Comparison of ENCODE assay signal across 1 cellular context in the genomic region with DNA sequence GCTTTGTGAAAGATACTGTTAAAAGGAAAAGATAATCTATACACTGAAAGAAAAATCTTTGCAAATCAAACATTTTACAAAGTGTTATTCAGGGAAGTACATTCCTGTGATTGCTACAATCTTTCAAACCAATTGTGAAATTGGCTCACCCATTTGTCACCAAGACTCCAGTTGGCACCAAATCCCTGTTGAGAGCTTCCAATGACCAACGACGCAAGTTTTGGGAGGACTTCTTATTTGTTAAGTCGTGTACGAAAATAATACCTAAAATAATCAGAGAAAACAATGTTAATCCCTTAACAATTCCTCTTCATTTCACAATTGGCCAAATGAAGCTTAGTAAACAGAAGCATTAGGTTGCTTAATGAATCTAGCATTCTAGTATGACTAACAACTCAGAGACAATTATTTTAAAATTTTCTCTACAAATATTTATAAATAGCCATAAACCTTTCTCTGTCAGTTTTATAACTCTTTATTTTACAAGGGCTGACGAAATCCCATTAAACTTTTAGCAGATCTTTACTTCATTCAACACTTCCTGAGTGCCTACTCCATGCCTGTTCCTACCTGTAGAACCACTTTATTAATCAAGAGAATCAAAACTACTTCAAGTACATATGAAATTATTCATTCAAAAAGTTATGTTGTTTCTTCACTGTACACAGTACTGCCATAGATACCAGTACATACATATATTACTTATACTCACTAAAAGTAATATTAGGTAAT.
TF ChIP-seq lines count a peak whose summit lies in the region.

No MANE protein-coding gene starts in this region.

TF ChIP-seq in H1, 55 proteins besides CTCF, POLR2A, EP300 and RAD21:
- no peak for TF ChIP-seq KDM1A (IDR thresholded peaks at IDR 0.05; ENCODE audit: borderline replicate concordance, low read length)
- no peak for TF ChIP-seq CREB1 (IDR thresholded peaks at IDR 0.05)
- TF ChIP-seq KDM5A (IDR thresholded peaks at IDR 0.05; ENCODE audit: low read length): no peak
- no peak for TF ChIP-seq SRF (IDR thresholded peaks at IDR 0.05; ENCODE audit: low read depth, low read length)
- no peak for TF ChIP-seq TAF1 (IDR thresholded peaks at IDR 0.05; ENCODE audit: low read depth, low read length)
- no peak for TF ChIP-seq KDM4A (IDR thresholded peaks at IDR 0.05; ENCODE audit: low read depth, low read length, severe bottlenecking)
